ENCODE assay signal across 20 cellular contexts in genomic region chr11:11334607-11335006, GRCh38.
"Had no signal": no experiment of that assay in that cellular context is flagged by ENCODE, and none has a peak within 500 bp of the region (broad histone marks: within the 10 kb centered on the region; RNA-seq: fewer than 3 reads in every experiment).

No MANE protein-coding gene starts in this region.

- H3K27me3 ChIP-seq: MG63, Peyer's patch, SJCRH30 had no signal

- ATAC-seq: PC-3, Right ventricle myocardium inferior, SK-N-SH treated with all-trans-retinoic acid at 6 μM for 48 hours had no signal

- H3K4me3 ChIP-seq: MG63, Peyer's patch, SJCRH30 had no signal

- H3K9me3 ChIP-seq: MG63, Peyer's patch, SJCRH30 had no signal

- H3K27ac ChIP-seq: Peyer's patch, SJCRH30 had no signal

- H3K4me1 ChIP-seq: Peyer's patch, SJCRH30 had no signal

- H3K36me3 ChIP-seq: MG63, Peyer's patch, SJCRH30 had no signal

- DNase-seq: KBM-7, MG63, NCI-H1092, NCI-H1105 treated with DMSO at 0.1 percent for 48 hours, NCI-H1436, NCI-H187, NCI-H2029, NCI-H2081 treated with DMSO at 0.1 percent for 48 hours, NCI-H2171, NCI-H226, NCI-H446, NCI-H510A, NCI-H524 treated with DMSO at 0.1 percent for 48 hours, NCI-H774, PC-3, Peyer's patch, SHP77 treated with DMSO at 0.1 percent for 48 hours, SJCRH30 had no signal
